In genomic region chr17:37283414-37283961, GRCh38 we compare ENCODE assay signal across 13 cellular contexts.
"Had no signal": no experiment of that assay in that cellular context is flagged by ENCODE, and none has a peak within 500 bp of the region (broad histone marks: within the 10 kb centered on the region; RNA-seq: fewer than 3 reads in every experiment).

No MANE protein-coding gene starts in this region.

- ATAC-seq: activated CD4-positive, CD25-positive, alpha-beta regulatory T cell treated with anti-CD3 and anti-CD28 coated beads, Interleukin-2, amount 50 U/mL, for 24 hours; natural killer cell treated with Interleukin-12 subunit alpha and Interleukin-12 subunit beta and Interleukin-15 and Interleukin-18, amount 100 ng/mL, for 72 hours; pancreas; upper lobe of right lung had no signal

- H3K9me3 ChIP-seq: pancreas, sigmoid colon, stomach, testis, upper lobe of right lung had no signal

- DNase-seq: activated CD4-positive, alpha-beta T cell treated with anti-CD3 and anti-CD28 coated beads, Interleukin-2, amount 50 U/mL, for 1 hour; activated CD8-positive, alpha-beta memory T cell treated with anti-CD3 and anti-CD28 coated beads for 24 hours; activated gamma-delta T cell treated with Interleukin-2 at 50 U/mL for 16 hours; hippocampal formation; mesendoderm; pancreas; sigmoid colon; stimulated activated CD4-positive, alpha-beta T cell treated with anti-CD3 and anti-CD28 coated beads, Interleukin-1b, Interleukin-23, amount 100 ng/mL, for 48 hours; stomach; testis; upper lobe of right lung had no signal

- H3K27ac ChIP-seq: pancreas, sigmoid colon, stomach, testis, upper lobe of right lung had no signal

- H3K4me3 ChIP-seq: pancreas, sigmoid colon, stomach, testis, upper lobe of right lung had no signal

- H3K36me3 ChIP-seq: pancreas had no signal

- H3K4me1 ChIP-seq: sigmoid colon had no signal

- H3K27me3 ChIP-seq: pancreas, sigmoid colon, stomach, testis, upper lobe of right lung had no signal
